10 cellular contexts compared by ENCODE assay signal in genomic region chr1:226602186-226603029, GRCh38. TPM values are rescaled to one million over a fixed set of nuclear protein-coding genes. Genes with fewer than 3 reads are reported as not detected.
DNase-seq lines count a peak whose midpoint lies in the region; ATAC-seq, FAIRE-seq and TF ChIP-seq lines count a peak whose summit lies in the region.
"Had no signal": no experiment of that assay in that cellular context is flagged by ENCODE, and none has a peak within 500 bp of the region (broad histone marks: within the 10 kb centered on the region; RNA-seq: fewer than 3 reads in every experiment).

No MANE protein-coding gene starts in this region.

- no peaks in the 10 kb centered on the region for H3K9me3 ChIP-seq in kidney (ENCODE audit: control insufficient read depth in 1 of 2, low read length in 2 of 2)
- H3K9me3 ChIP-seq in stomach = no peaks in the 10 kb centered on the region

- peak; percentile 48 for TF ChIP-seq EP300 in stomach (IDR thresholded peaks at IDR 0.05)

- no peak for TF ChIP-seq POLR2A in stomach (IDR thresholded peaks at IDR 0.05)

- peaks cover 0 to 3% of the 10 kb centered on the region in 2 donors for H3K4me1 ChIP-seq in kidney (ENCODE audit: control insufficient read depth in 1 of 2, insufficient read depth in 1 of 2, low read depth in 1 of 2, low read length in 2 of 2)
- H3K4me1 ChIP-seq in stomach = peaks cover 10 to 46% (median 26%) of the 10 kb centered on the region in 4 donors

- FAIRE-seq in kidney (lab: Jason Lieb, UNC) = no peak

- H3K27ac ChIP-seq in kidney (ENCODE audit: low read depth in 2 of 2, low read length in 2 of 2) (peak overlapping the region in 1 of 2 donors; percentile 65), stomach (peak overlapping the region; percentile 42 to 84 (median 81))

- TF ChIP-seq CTCF in choroid plexus epithelial cell (conservative IDR thresholded peaks at IDR 0.05; ENCODE audit: low read depth, low read length) = no peak
- no peak for TF ChIP-seq CTCF in kidney (IDR thresholded peaks at IDR 0.05; ENCODE audit: borderline replicate concordance, extremely low read depth, insufficient read depth)
- no peak for TF ChIP-seq CTCF in stomach (IDR thresholded peaks at IDR 0.05)

- no peak for ATAC-seq in GM18519 (IDR thresholded peaks at IDR 0.05; ENCODE audit: low FRiP score, unreplicated experiment)

- H3K4me3 ChIP-seq in choroid plexus epithelial cell (ENCODE audit: low read depth, low read length) (no peak overlapping the region), kidney (ENCODE audit: low read length in 2 of 2) (no peak overlapping the region), stomach (no peak overlapping the region)

- no peaks in the 10 kb centered on the region for H3K27me3 ChIP-seq in stomach

- H3K36me3 ChIP-seq in kidney (ENCODE audit: control insufficient read depth in 1 of 2, insufficient read depth in 2 of 2, low read length in 2 of 2) (no peaks in the 10 kb centered on the region), stomach (no peaks in the 10 kb centered on the region)

- DNase-seq in H4 (ENCODE audit: low spot score) (peak; percentile 63), choroid plexus epithelial cell (ENCODE audit: low read depth) (peak; percentile 79), kidney (peak; percentile 73), stomach (no peak), NCI-H69 (lab: John Stamatoyannopoulos, UW) (no peak), NCI-H524 treated with DMSO at 0.1 percent for 48 hours (lab: John Stamatoyannopoulos, UW) (no peak), NCI-H526 (lab: John Stamatoyannopoulos, UW) (no peak)
- DNase-seq: NCI-H1436; stimulated activated CD4-positive, alpha-beta T cell treated with anti-CD3 and anti-CD28 coated beads, Interleukin-4, amount 100 ng/mL, for 4 hours had no signal

- WGBS in stomach, 5 donors = 68 to 74% (median 71%) methylated on average over 14 to 24 of the region's 24 CpGs

- intact Hi-C loops in kidney (cut with DNase I) (no loop called here), stomach (cut with DNase I; ENCODE audit: low total_unique reads) (loop anchor here (10.0 kb wide), 1 partner anchor 178 kb away; no protein-coding TSS in a partner anchor)

- no peak overlapping the region for H3K9ac ChIP-seq in kidney (ENCODE audit: low read length in 2 of 2)

RNA-seq across cellular contexts. Expression of gene STUM, which starts 53.8 kb away (rescaled TPM):
- not detected in 2 replicates for total RNA-seq in H4 (2014; rRNA removed; shearing (Covaris generic))
- 1.6 TPM for total RNA-seq in kidney
- polyA plus RNA-seq in kidney (ENCODE audit: insufficient read depth, low read depth, low replicate concordance) = 1.9 TPM
- total RNA-seq in stomach = 1 to 10 TPM in 3 of 5 donors, under 1 TPM in 2; under 0.01 to 2.8 (median 1.8) TPM
- polyA plus RNA-seq in stomach = 1 to 10 TPM in 2 of 3 donors, under 1 TPM in 1; 0.56 to 2.0 (median 1.2) TPM

Comparison
In these comparisons a context has a peak if more than half of its experiments do, and no peak if none do; other contexts are left out.
1. DNase-seq: peak in H4 (single experiment), choroid plexus epithelial cell (single experiment) and kidney (single experiment); none in stomach (single experiment), NCI-H69 (single experiment), NCI-H524 treated with DMSO at 0.1 percent for 48 hours (single experiment) and NCI-H526 (0 of 2).